ENCODE assay signal across 8 cellular contexts in the genomic region with DNA sequence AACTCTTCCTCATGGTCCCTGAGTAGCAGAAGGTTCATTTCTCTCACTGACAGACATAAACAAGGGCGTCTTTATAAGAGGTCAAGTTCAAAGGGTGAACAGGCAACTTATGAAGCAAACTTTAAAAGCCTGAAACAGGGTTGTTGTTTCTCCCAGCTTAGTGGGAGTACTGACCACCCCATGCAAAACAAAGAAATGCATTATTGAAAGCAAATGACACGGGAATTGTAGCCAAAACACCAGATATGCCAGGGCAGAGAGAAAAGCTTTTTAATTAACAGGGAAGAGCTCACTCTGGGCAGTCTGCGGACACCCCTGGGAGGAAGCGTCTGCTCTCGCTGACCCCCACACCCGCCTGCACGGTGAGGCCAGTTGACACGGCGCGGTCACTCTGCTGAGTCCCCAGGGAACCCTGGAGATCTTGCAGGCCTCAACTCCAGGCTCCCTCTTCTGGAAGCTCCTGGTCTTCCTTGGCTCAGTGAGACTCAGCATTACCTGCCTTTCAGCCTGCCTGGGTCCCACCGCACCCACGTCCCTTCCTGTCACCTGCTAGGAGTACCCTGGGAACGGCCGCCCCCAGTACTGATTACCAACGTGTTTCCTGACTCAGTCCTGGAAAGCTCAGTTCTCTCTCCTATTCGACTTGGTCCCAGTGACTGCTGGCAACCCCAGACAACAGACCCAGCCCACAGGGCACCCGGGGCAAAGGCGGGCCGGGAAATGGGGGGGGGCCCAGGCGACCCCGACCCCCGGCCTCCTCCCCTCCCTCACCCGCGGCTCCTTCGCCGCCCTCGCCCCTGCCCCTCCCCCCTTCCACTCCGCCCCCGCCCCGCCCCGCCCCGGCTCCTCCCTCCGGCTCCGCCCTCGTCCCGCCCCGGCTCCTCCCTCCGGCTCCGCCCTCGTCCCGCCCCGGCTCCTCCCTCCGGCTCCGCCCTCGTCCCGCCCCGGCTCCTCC. TPM values are rescaled to one million over a fixed set of nuclear protein-coding genes. Genes with fewer than 3 reads are reported as not detected.
DNase-seq lines count a peak whose midpoint lies in the region; ATAC-seq, FAIRE-seq and TF ChIP-seq lines count a peak whose summit lies in the region.

No MANE protein-coding gene starts in this region.

- POLR2A ChIA-PET in HepG2 (lab: Yijun Ruan, JAX): interaction anchor here (0.6 to 3.7 kb wide), 12 partner anchors 12 to 179 kb away, joined by 3 to 33 read pairs (median 4); a partner anchor contains a TSS

- H4K20me1 ChIP-seq in MM.1S (ENCODE audit: insufficient read depth, low read length): no peaks in the 10 kb centered on the region
- peaks cover 3% of the 10 kb centered on the region for H4K20me1 ChIP-seq in HepG2 (ENCODE audit: insufficient read depth, low read length)

- H3K9ac ChIP-seq in MM.1S (ENCODE audit: low read length) (no peak overlapping the region), HepG2 (ENCODE audit: insufficient read depth, low read depth, low read length) (peak overlapping the region; percentile 58)

- TF ChIP-seq POLR2A in HepG2 (IDR thresholded peaks at IDR 0.05; ENCODE audit: insufficient read depth in 1 of 2, low read depth in 2 of 2, low read length in 2 of 2): no peak
- no peak for TF ChIP-seq POLR2A in stomach (IDR thresholded peaks at IDR 0.05)

- ATAC-seq in HepG2: peak; percentile 63
- ATAC-seq in HG03095 (IDR thresholded peaks at IDR 0.05; ENCODE audit: unreplicated experiment): no peak
- no peak for ATAC-seq in GM18502 (IDR thresholded peaks at IDR 0.05; ENCODE audit: poor library complexity, unreplicated experiment)

- H3K27me3 ChIP-seq in MM.1S (replicated peaks; ENCODE audit: insufficient read depth, low read length): peaks cover 23% of the 10 kb centered on the region
- no peaks in the 10 kb centered on the region; a peak in 1 of 5 replicates for H3K27me3 ChIP-seq in HepG2 (ENCODE audit: control insufficient read depth in 1 of 2, insufficient read depth in 2 of 2, low read length in 2 of 2)
- H3K27me3 ChIP-seq in stomach: no peaks in the 10 kb centered on the region

- H2AFZ ChIP-seq in MM.1S (ENCODE audit: low read length): no peak overlapping the region; the same call in 1 of the 2 replicates
- H2AFZ ChIP-seq in HepG2 (ENCODE audit: low read length): no peak overlapping the region

- peak overlapping the region; percentile 65 for H3K4me2 ChIP-seq in MM.1S (ENCODE audit: low read depth, low read length)
- peak overlapping the region; percentile 96 for H3K4me2 ChIP-seq in HepG2 (ENCODE audit: low read depth, low read length)

- H3K9me3 ChIP-seq in MM.1S (replicated peaks; ENCODE audit: insufficient read depth, low read length) (no peaks in the 10 kb centered on the region), HepG2 (ENCODE audit: low read length) (no peaks in the 10 kb centered on the region), stomach (no peaks in the 10 kb centered on the region)

- DNase-seq in G401 (ENCODE audit: low spot score) (peak; percentile 77), MM.1S (peak; percentile 33), T-helper 22 cell (ENCODE audit: low read depth) (peak; percentile 51), HepG2 (ENCODE audit: low spot score) (peak; percentile 59), stomach (peak; percentile 66)
- peak; percentile 33 for DNase-seq in effector CD4-positive, alpha-beta T cell

- H3K4me3 ChIP-seq in MM.1S (ENCODE audit: low read length) (peak overlapping the region; percentile 50), HepG2 (replicated peaks in 1 of 3; ENCODE audit: insufficient read depth in 1 of 3, low read depth in 2 of 3, low read length in 3 of 3) (peak overlapping the region; percentile 61 to 84 (median 68)), stomach (peak overlapping the region; percentile 43 to 69 (median 53))

- H3K36me3 ChIP-seq in MM.1S (replicated peaks; ENCODE audit: insufficient read depth, low read length) (no peaks in the 10 kb centered on the region), HepG2 (replicated peaks in 1 of 2; ENCODE audit: control insufficient read depth in 1 of 2, insufficient read depth in 2 of 2, low read length in 2 of 2) (peaks cover 5 to 15% of the 10 kb centered on the region in 2 experiments; a peak in 4 of 5 replicates), stomach (peaks cover 5 to 28% (median 25%) of the 10 kb centered on the region in 4 donors)

- H3K9me2 ChIP-seq in MM.1S (replicated peaks; ENCODE audit: insufficient read depth, low read length): no peaks in the 10 kb centered on the region

- H3K4me1 ChIP-seq in MM.1S (ENCODE audit: low read length) (peaks cover 9% of the 10 kb centered on the region), HepG2 (ENCODE audit: insufficient read depth, low read length) (peaks cover 42% of the 10 kb centered on the region), stomach (peaks cover 13 to 25% (median 19%) of the 10 kb centered on the region in 4 donors)

- TF ChIP-seq RAD21 in HepG2 (CRISPR knock-in tag; IDR thresholded peaks at IDR 0.05): no peak

- no peaks in the 10 kb centered on the region for H3K79me2 ChIP-seq in MM.1S (ENCODE audit: low read length)
- H3K79me2 ChIP-seq in HepG2 (ENCODE audit: insufficient read depth, low read length): peaks cover 2% of the 10 kb centered on the region

- FAIRE-seq in HepG2 (lab: Jason Lieb, UNC): no peak

- BruUV-seq in HepG2 (replicated peaks; lab: Mats Ljungman, UMichigan): no TSS peak

- intact Hi-C loops in HepG2 (cut with micrococcal nuclease; ENCODE audit: unreplicated experiment): loop anchor here (5.0 kb wide), 1 partner anchor 119 kb away; a partner anchor contains a TSS
- intact Hi-C loops in stomach (cut with DNase I; ENCODE audit: low total_unique reads): no loop called here

- CTCF ChIA-PET in HepG2 (lab: Yijun Ruan, JAX; ENCODE audit: low intra/inter-chr PET ratio, low total read pairs): no interaction called here

- TF ChIP-seq CTCF in MM.1S (IDR thresholded peaks at IDR 0.05; ENCODE audit: low read length) (peak; percentile 16; the same call in 1 of the 2 replicates), HepG2 (CRISPR knock-in tag; IDR thresholded peaks at IDR 0.05) (peak; percentile 69), stomach (IDR thresholded peaks at IDR 0.05) (peak in 2 of 7 experiments; percentile 31 to 47)

- H3F3A ChIP-seq in MM.1S (ENCODE audit: insufficient read depth, low read length): peaks cover 21% of the 10 kb centered on the region

- in situ Hi-C loops in G401 (cut with HindIII; ENCODE audit: low sequenced_read_pairs) (no loop called here), HepG2 (cut with HindIII; ENCODE audit: extremely low pct_ligation_motif_present, low pct_unique_long_range_greater_than_20kb) (loop anchor here (5.0 kb wide), 1 partner anchor 36 kb away; a partner anchor contains a TSS)

- TF ChIP-seq EP300 in HepG2 (IDR thresholded peaks at IDR 0.05; ENCODE audit: low read depth in 2 of 2, low read length in 2 of 2) (no peak), HepG2 (CRISPR knock-in tag; IDR thresholded peaks at IDR 0.05; ENCODE audit: borderline replicate concordance) (no peak), stomach (IDR thresholded peaks at IDR 0.05) (no peak)

- 8% methylated on average over 11 of the region's 47 CpGs for WGBS in HepG2 (ENCODE audit: low lambda C conversion rate)
- WGBS in stomach, 5 donors: 5 to 18% (median 6%) methylated on average over 18 to 43 of the region's 47 CpGs

- H3K27ac ChIP-seq in MM.1S (ENCODE audit: low read length) (no peak overlapping the region), HepG2 (ENCODE audit: extremely low read length, insufficient read depth, low read length) (peak overlapping the region; percentile 58), stomach (peak overlapping the region; percentile 86 to 95 (median 90))

RNA-seq across cellular contexts. Expression of a gene that starts 1.0 kb away (rescaled TPM):
- total RNA-seq in G401 (2014; rRNA removed; shearing (Covaris generic)): 19.2 and 31.9 TPM in 2 replicates
- total RNA-seq in HepG2 (2016; rRNA removed; fragmentation: Illumina TruSeq; extraction: Trizol): 13.1 and 20.1 TPM in 2 replicates
- total RNA-seq in HepG2 (2016; cell fraction: cytosol; rRNA removed; fragmentation: Illumina TruSeq; extraction: Trizol; ENCODE audit: low read depth): 16.2 and 18.7 TPM in 2 replicates
- total RNA-seq in HepG2 (2016; cell fraction: insoluble cytoplasmic fraction; rRNA removed; fragmentation: Illumina TruSeq; extraction: Trizol): 11.7 and 23.2 TPM in 2 replicates
- 22.7 and 31.0 TPM in 2 replicates for total RNA-seq in HepG2 (2016; cell fraction: membrane; rRNA removed; fragmentation: Illumina TruSeq; extraction: Trizol)
- 15.4 and 16.3 TPM in 2 replicates for total RNA-seq in HepG2 (2016; cell fraction: nucleus; rRNA removed; fragmentation: Illumina TruSeq; extraction: Trizol)
- polyA plus RNA-seq in HepG2 (2011; rRNA removed): 8.0 and 13.1 TPM in 2 replicates
- 6.8 and 14.6 TPM in 2 replicates for polyA plus RNA-seq in HepG2 (2011; cell fraction: cytosol; rRNA removed)
- 84.7 and 108 TPM in 2 replicates for polyA plus RNA-seq in HepG2 (2011; cell fraction: nucleus; rRNA removed)
- 7.4 and 9.9 TPM in 2 replicates for polyA plus RNA-seq in HepG2 (2012)
- polyA plus RNA-seq in HepG2 (2016; cell fraction: cytosol; fragmentation: Illumina TruSeq; extraction: Trizol; ENCODE audit: low read depth): 17.7 and 23.4 TPM in 2 replicates
- 12.0 and 13.3 TPM in 2 replicates for polyA plus RNA-seq in HepG2 (2016; cell fraction: insoluble cytoplasmic fraction; fragmentation: Illumina TruSeq; extraction: Trizol; ENCODE audit: low read depth)
- 19.5 and 21.9 TPM in 2 replicates for polyA plus RNA-seq in HepG2 (2016; cell fraction: membrane; fragmentation: Illumina TruSeq; extraction: Trizol; ENCODE audit: low read depth)
- 26.7 and 31.2 TPM in 2 replicates for polyA plus RNA-seq in HepG2 (2016; cell fraction: nucleus; fragmentation: Illumina TruSeq; extraction: Trizol; ENCODE audit: insufficient read depth, low read depth)
- 3.6 and 9.9 TPM in 2 replicates for polyA minus RNA-seq in HepG2 (2011; rRNA and poly(A)+ RNA removed; ENCODE audit: low replicate concordance)
- polyA minus RNA-seq in HepG2 (2011; cell fraction: cytosol; rRNA and poly(A)+ RNA removed): 3.6 and 4.5 TPM in 2 replicates
- polyA minus RNA-seq in HepG2 (2011; cell fraction: nucleus; rRNA and poly(A)+ RNA removed): 13.3 and 17.1 TPM in 2 replicates
- 100 to 1,000 TPM in 1 of 5 donors, 10 to 100 TPM in 4; 21.1 to 118 (median 32.2) TPM for total RNA-seq in stomach
- 10 to 100 TPM; 30.2 to 43.1 (median 39.0) TPM for polyA plus RNA-seq in stomach

RNA-seq across cellular contexts. Expression of a gene that starts 15.2 kb away (rescaled TPM):
- total RNA-seq in G401 (2014; rRNA removed; shearing (Covaris generic)): 0.12 TPM in 1 of 2 replicates, not detected in the other
- total RNA-seq in HepG2 (2016; rRNA removed; fragmentation: Illumina TruSeq; extraction: Trizol) (0.07 TPM in 1 of 2 replicates, not detected in the other), stomach (10 to 100 TPM in 1 of 5 donors, 1 to 10 TPM in 4; 1.3 to 10.3 (median 3.5) TPM)
- not detected in 2 replicates for total RNA-seq in HepG2 (2016; cell fraction: cytosol; rRNA removed; fragmentation: Illumina TruSeq; extraction: Trizol; ENCODE audit: low read depth)
- total RNA-seq in HepG2 (2016; cell fraction: insoluble cytoplasmic fraction; rRNA removed; fragmentation: Illumina TruSeq; extraction: Trizol): 0.09 TPM in 1 of 2 replicates, not detected in the other
- 0.14 TPM in 1 of 2 replicates, not detected in the other for total RNA-seq in HepG2 (2016; cell fraction: membrane; rRNA removed; fragmentation: Illumina TruSeq; extraction: Trizol)
- not detected in 2 replicates for total RNA-seq in HepG2 (2016; cell fraction: nucleus; rRNA removed; fragmentation: Illumina TruSeq; extraction: Trizol)
- polyA plus RNA-seq in HepG2 (2011; rRNA removed) (0.09 and 0.20 TPM in 2 replicates), stomach (1 to 10 TPM; 1.9 to 2.7 (median 1.9) TPM)
- 0.05 and 0.06 TPM in 2 replicates for polyA plus RNA-seq in HepG2 (2011; cell fraction: cytosol; rRNA removed)
- 0.37 and 0.55 TPM in 2 replicates for polyA plus RNA-seq in HepG2 (2011; cell fraction: nucleus; rRNA removed)
- 0.27 and 0.31 TPM in 2 replicates for polyA plus RNA-seq in HepG2 (2012)
- polyA plus RNA-seq in HepG2 (2016; cell fraction: cytosol; fragmentation: Illumina TruSeq; extraction: Trizol; ENCODE audit: low read depth): 0.08 TPM in 1 of 2 replicates, not detected in the other
- polyA plus RNA-seq in HepG2 (2016; cell fraction: insoluble cytoplasmic fraction; fragmentation: Illumina TruSeq; extraction: Trizol; ENCODE audit: low read depth): 0.14 TPM in 1 of 2 replicates, not detected in the other
- 0.18 TPM in 1 of 2 replicates, not detected in the other for polyA plus RNA-seq in HepG2 (2016; cell fraction: membrane; fragmentation: Illumina TruSeq; extraction: Trizol; ENCODE audit: low read depth)
- 0.11 and 0.37 TPM in 2 replicates for polyA plus RNA-seq in HepG2 (2016; cell fraction: nucleus; fragmentation: Illumina TruSeq; extraction: Trizol; ENCODE audit: insufficient read depth, low read depth)
- polyA minus RNA-seq in HepG2 (2011; rRNA and poly(A)+ RNA removed; ENCODE audit: low replicate concordance): 0.02 and 11.4 TPM in 2 replicates
- polyA minus RNA-seq in HepG2 (2011; cell fraction: cytosol; rRNA and poly(A)+ RNA removed): 0.70 TPM in 1 of 2 replicates, not detected in the other
- 0.26 and 0.50 TPM in 2 replicates for polyA minus RNA-seq in HepG2 (2011; cell fraction: nucleus; rRNA and poly(A)+ RNA removed)

RNA-seq across cellular contexts. Expression of a gene that starts 38.4 kb away (rescaled TPM):
- 174 and 182 TPM in 2 replicates for total RNA-seq in G401 (2014; rRNA removed; shearing (Covaris generic))
- 87.6 and 106 TPM in 2 replicates for total RNA-seq in HepG2 (2016; rRNA removed; fragmentation: Illumina TruSeq; extraction: Trizol)
- total RNA-seq in HepG2 (2016; cell fraction: cytosol; rRNA removed; fragmentation: Illumina TruSeq; extraction: Trizol; ENCODE audit: low read depth): 13.9 and 14.6 TPM in 2 replicates
- 76.5 and 112 TPM in 2 replicates for total RNA-seq in HepG2 (2016; cell fraction: insoluble cytoplasmic fraction; rRNA removed; fragmentation: Illumina TruSeq; extraction: Trizol)
- 27.9 TPM in 2 replicates for total RNA-seq in HepG2 (2016; cell fraction: membrane; rRNA removed; fragmentation: Illumina TruSeq; extraction: Trizol)
- 51.1 and 56.0 TPM in 2 replicates for total RNA-seq in HepG2 (2016; cell fraction: nucleus; rRNA removed; fragmentation: Illumina TruSeq; extraction: Trizol)
- 92.8 and 113 TPM in 2 replicates for polyA plus RNA-seq in HepG2 (2011; rRNA removed)
- polyA plus RNA-seq in HepG2 (2011; cell fraction: cytosol; rRNA removed): 71.8 and 109 TPM in 2 replicates
- polyA plus RNA-seq in HepG2 (2011; cell fraction: nucleus; rRNA removed): 444 and 640 TPM in 2 replicates
- 83.1 and 108 TPM in 2 replicates for polyA plus RNA-seq in HepG2 (2012)
- 10.0 and 11.5 TPM in 2 replicates for polyA plus RNA-seq in HepG2 (2016; cell fraction: cytosol; fragmentation: Illumina TruSeq; extraction: Trizol; ENCODE audit: low read depth)
- 69.5 and 87.4 TPM in 2 replicates for polyA plus RNA-seq in HepG2 (2016; cell fraction: insoluble cytoplasmic fraction; fragmentation: Illumina TruSeq; extraction: Trizol; ENCODE audit: low read depth)
- polyA plus RNA-seq in HepG2 (2016; cell fraction: membrane; fragmentation: Illumina TruSeq; extraction: Trizol; ENCODE audit: low read depth): 16.7 and 19.2 TPM in 2 replicates
- 107 and 115 TPM in 2 replicates for polyA plus RNA-seq in HepG2 (2016; cell fraction: nucleus; fragmentation: Illumina TruSeq; extraction: Trizol; ENCODE audit: insufficient read depth, low read depth)
- 90.7 and 203 TPM in 2 replicates for polyA minus RNA-seq in HepG2 (2011; rRNA and poly(A)+ RNA removed; ENCODE audit: low replicate concordance)
- polyA minus RNA-seq in HepG2 (2011; cell fraction: cytosol; rRNA and poly(A)+ RNA removed): 72.1 and 83.6 TPM in 2 replicates
- polyA minus RNA-seq in HepG2 (2011; cell fraction: nucleus; rRNA and poly(A)+ RNA removed): 51.9 and 52.8 TPM in 2 replicates
- 100 to 1,000 TPM; 123 to 283 (median 139) TPM for total RNA-seq in stomach
- polyA plus RNA-seq in stomach: 100 to 1,000 TPM in 1 of 3 donors, 10 to 100 TPM in 2; 83.0 to 120 (median 99.9) TPM

RNA-seq across cellular contexts. Expression of a gene that starts 52.5 kb away (rescaled TPM):
- total RNA-seq in G401 (2014; rRNA removed; shearing (Covaris generic)): 0.86 and 1.7 TPM in 2 replicates
- total RNA-seq in HepG2 (2016; rRNA removed; fragmentation: Illumina TruSeq; extraction: Trizol) (not detected in 2 replicates), stomach (under 1 TPM in 2 of 5 donors, not detected in 3; 0.18 to 0.87 TPM)
- not detected in 2 replicates for total RNA-seq in HepG2 (2016; cell fraction: cytosol; rRNA removed; fragmentation: Illumina TruSeq; extraction: Trizol; ENCODE audit: low read depth)
- total RNA-seq in HepG2 (2016; cell fraction: insoluble cytoplasmic fraction; rRNA removed; fragmentation: Illumina TruSeq; extraction: Trizol): not detected in 2 replicates
- not detected in 2 replicates for total RNA-seq in HepG2 (2016; cell fraction: membrane; rRNA removed; fragmentation: Illumina TruSeq; extraction: Trizol)
- total RNA-seq in HepG2 (2016; cell fraction: nucleus; rRNA removed; fragmentation: Illumina TruSeq; extraction: Trizol): not detected in 2 replicates
- polyA plus RNA-seq in HepG2 (2011; rRNA removed) (not detected in 2 replicates), stomach (not detected)
- polyA plus RNA-seq in HepG2 (2011; cell fraction: cytosol; rRNA removed): not detected in 2 replicates
- not detected in 2 replicates for polyA plus RNA-seq in HepG2 (2011; cell fraction: nucleus; rRNA removed)
- not detected in 2 replicates for polyA plus RNA-seq in HepG2 (2012)
- polyA plus RNA-seq in HepG2 (2016; cell fraction: cytosol; fragmentation: Illumina TruSeq; extraction: Trizol; ENCODE audit: low read depth): not detected in 2 replicates
- polyA plus RNA-seq in HepG2 (2016; cell fraction: insoluble cytoplasmic fraction; fragmentation: Illumina TruSeq; extraction: Trizol; ENCODE audit: low read depth): not detected in 2 replicates
- polyA plus RNA-seq in HepG2 (2016; cell fraction: membrane; fragmentation: Illumina TruSeq; extraction: Trizol; ENCODE audit: low read depth): not detected in 2 replicates
- not detected in 2 replicates for polyA plus RNA-seq in HepG2 (2016; cell fraction: nucleus; fragmentation: Illumina TruSeq; extraction: Trizol; ENCODE audit: insufficient read depth, low read depth)
- 0.07 TPM in 1 of 2 replicates, not detected in the other for polyA minus RNA-seq in HepG2 (2011; rRNA and poly(A)+ RNA removed; ENCODE audit: low replicate concordance)
- polyA minus RNA-seq in HepG2 (2011; cell fraction: cytosol; rRNA and poly(A)+ RNA removed): not detected in 2 replicates
- not detected in 2 replicates for polyA minus RNA-seq in HepG2 (2011; cell fraction: nucleus; rRNA and poly(A)+ RNA removed)
